ENCODE assay signal across 9 cellular contexts in the genomic region with DNA sequence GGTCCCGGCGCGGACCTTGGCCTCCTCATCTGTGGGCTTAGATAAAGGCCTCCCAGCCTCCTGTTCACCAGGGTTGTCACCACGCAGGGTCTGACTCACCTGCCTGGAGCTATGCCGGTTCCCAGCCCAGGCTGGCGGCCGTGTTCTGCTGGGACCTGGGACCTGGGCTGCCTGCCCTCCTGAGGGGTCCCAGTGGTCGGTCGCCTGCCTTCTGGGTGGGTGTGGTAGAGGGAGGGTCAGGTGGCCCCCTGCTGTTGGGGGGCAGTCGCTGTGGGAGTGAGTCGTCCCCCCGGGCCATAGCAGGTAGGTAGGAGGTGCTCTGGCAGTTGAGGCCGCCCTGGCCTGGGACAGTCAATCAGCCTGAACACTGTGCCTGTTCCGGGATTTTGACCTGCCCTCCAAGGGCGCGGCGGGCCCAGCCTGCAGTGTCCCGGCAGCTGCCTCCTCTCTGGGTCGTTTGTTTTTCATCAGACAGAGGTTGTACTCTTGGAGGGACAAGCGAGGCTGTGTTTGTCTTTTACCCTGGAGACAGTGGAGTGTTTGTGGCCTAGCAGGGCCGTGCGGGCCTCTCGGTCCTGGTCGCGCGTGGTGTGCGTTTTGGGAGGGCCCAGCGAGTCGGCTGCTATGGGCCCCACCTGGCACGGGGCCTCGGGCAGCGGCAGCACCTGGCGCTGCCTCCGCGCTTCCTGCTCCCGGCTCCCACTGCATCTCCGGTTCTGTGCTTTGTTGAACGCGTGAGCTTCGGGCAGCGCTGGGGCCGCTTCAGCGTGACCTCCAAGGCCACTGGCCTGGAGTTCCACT. TPM values are rescaled to one million over a fixed set of nuclear protein-coding genes. Genes with fewer than 3 reads are reported as not detected.
DNase-seq lines count a peak whose midpoint lies in the region; ATAC-seq and TF ChIP-seq lines count a peak whose summit lies in the region.
"Had no signal": no experiment of that assay in that cellular context is flagged by ENCODE, and none has a peak within 500 bp of the region (broad histone marks: within the 10 kb centered on the region; RNA-seq: fewer than 3 reads in every experiment).

No MANE protein-coding gene starts in this region.

- peaks cover 35% of the 10 kb centered on the region for H3K79me1 ChIP-seq in neuronal stem cell (ENCODE audit: low read depth, low read length)

- ATAC-seq in GM19328 (IDR thresholded peaks at IDR 0.05; ENCODE audit: unreplicated experiment) = no peak

- peak in 2 of 3 donors; percentile 88 to 90 for DNase-seq in Peyer's patch
- no peak for DNase-seq in epithelial cell of proximal tubule (ENCODE audit: low read depth)
- no peak for DNase-seq in neuronal stem cell (ENCODE audit: low spot score)
- DNase-seq in vagina (ENCODE audit: extremely low spot score in 2 of 2) = peak in 1 of 2 donors; percentile 96
- DNase-seq in epidermal melanocyte (ENCODE audit: insufficient read length, low spot score) = no peak
- no peak for DNase-seq in UCSD-AML1 (lab: John Stamatoyannopoulos, UW; ENCODE audit: unreplicated experiment)
- DNase-seq: naive B cell, NCI-H774 had no signal

- H3K27ac ChIP-seq in Peyer's patch = peak overlapping the region; percentile 38 to 98 (median 83)
- no peak overlapping the region for H3K27ac ChIP-seq in neuronal stem cell (replicated peaks; ENCODE audit: low read length)
- peak overlapping the region; percentile 60 for H3K27ac ChIP-seq in vagina

- H2BK120ac ChIP-seq in neuronal stem cell (ENCODE audit: low read depth, low read length) = no peak overlapping the region

- no peak overlapping the region for H2BK12ac ChIP-seq in neuronal stem cell (ENCODE audit: low read length)

- H3K4me1 ChIP-seq in Peyer's patch (peaks cover 0 to 57% (median 21%) of the 10 kb centered on the region in 4 donors), neuronal stem cell (ENCODE audit: control insufficient read depth in 2 of 2, insufficient read depth in 1 of 2, low read depth in 1 of 2, low read length in 2 of 2) (peaks cover 7 to 21% of the 10 kb centered on the region in 2 donors), vagina (peaks cover 64% of the 10 kb centered on the region)

- H2AK5ac ChIP-seq in neuronal stem cell (ENCODE audit: low read depth, low read length) = peak overlapping the region; percentile 68

- peak overlapping the region; percentile 53 for H2BK5ac ChIP-seq in neuronal stem cell (ENCODE audit: low read length)

- peak; percentile 69 to 84 for TF ChIP-seq POLR2A in Peyer's patch (IDR thresholded peaks at IDR 0.05)
- no peak for TF ChIP-seq POLR2A in vagina (IDR thresholded peaks at IDR 0.05)

- H3K36me3 ChIP-seq in Peyer's patch = peaks cover 0 to 10% (median 0%) of the 10 kb centered on the region in 3 donors
- peaks cover 10 to 45% of the 10 kb centered on the region in 2 donors for H3K36me3 ChIP-seq in neuronal stem cell (replicated peaks in 1 of 2; ENCODE audit: control insufficient read depth in 2 of 2, insufficient read depth in 2 of 2, low read length in 2 of 2)
- no peaks in the 10 kb centered on the region for H3K36me3 ChIP-seq in vagina

- H3K18ac ChIP-seq in neuronal stem cell (ENCODE audit: low read length) = no peak overlapping the region

- peak overlapping the region; percentile 85 for H3K23ac ChIP-seq in neuronal stem cell (ENCODE audit: low read depth, low read length, poor library complexity)

- H2AFZ ChIP-seq in neuronal stem cell (ENCODE audit: low read length) = no peak overlapping the region

- no peaks in the 10 kb centered on the region for H3K27me3 ChIP-seq in Peyer's patch
- H3K27me3 ChIP-seq in neuronal stem cell (ENCODE audit: control insufficient read depth in 3 of 3, insufficient read depth in 3 of 3, low read depth in 1 of 3, low read length in 3 of 3) = no peaks in the 10 kb centered on the region
- no peaks in the 10 kb centered on the region for H3K27me3 ChIP-seq in vagina

- no peak overlapping the region for H2BK15ac ChIP-seq in neuronal stem cell (ENCODE audit: low read length)

- H3K9me3 ChIP-seq in Peyer's patch = no peaks in the 10 kb centered on the region
- H3K9me3 ChIP-seq in neuronal stem cell (replicated peaks in 1 of 2; ENCODE audit: control insufficient read depth in 2 of 2, insufficient read depth in 1 of 2, low read depth in 1 of 2, low read length in 2 of 2) = peaks cover 0 to 2% of the 10 kb centered on the region in 2 donors
- H3K9me3 ChIP-seq in vagina = no peaks in the 10 kb centered on the region

- H4K91ac ChIP-seq in neuronal stem cell (ENCODE audit: low read depth, low read length, poor library complexity) = no peak overlapping the region

- WGBS in neuronal stem cell (ENCODE audit: extremely low coverage in 2 of 2, insufficient read length in 2 of 2, insufficient replicate concordance in 1 of 2), 2 donors = no CpG with 5 or more reads among the region's 43 CpGs

- TF ChIP-seq CTCF in Peyer's patch (IDR thresholded peaks at IDR 0.05) = peak in 1 of 6 experiments; percentile 10
- TF ChIP-seq CTCF in epithelial cell of proximal tubule (conservative IDR thresholded peaks at IDR 0.05; ENCODE audit: low read depth, low read length) = no peak
- TF ChIP-seq CTCF in vagina (IDR thresholded peaks at IDR 0.05) = no peak

- no peak overlapping the region for H3K4ac ChIP-seq in neuronal stem cell (ENCODE audit: low read length)

- intact Hi-C loops in vagina (cut with DNase I) = no loop called here

- peak overlapping the region; percentile 71 for H3K14ac ChIP-seq in neuronal stem cell (ENCODE audit: low read length)

- no peak overlapping the region for H3K9ac ChIP-seq in neuronal stem cell (ENCODE audit: low read depth, low read length, poor library complexity)

- no peak overlapping the region for H3K4me2 ChIP-seq in neuronal stem cell (ENCODE audit: insufficient read depth, low read length, poor library complexity, severe bottlenecking)

- H3K4me3 ChIP-seq in Peyer's patch (peak overlapping the region in 3 of 4 donors; percentile 13 to 59 (median 49)), epithelial cell of proximal tubule (ENCODE audit: low read depth, low read length) (peak overlapping the region; percentile 38), neuronal stem cell (ENCODE audit: low read length in 2 of 2) (no peak overlapping the region), vagina (peak overlapping the region in 1 of 2 donors; percentile 21)

- no peak overlapping the region for H4K8ac ChIP-seq in neuronal stem cell (ENCODE audit: low read depth, low read length)

RNA-seq across cellular contexts. Expression of gene ADAT3, which starts 2.6 kb away (rescaled TPM):
- 10 to 100 TPM; 18.2 to 33.3 (median 23.8) TPM for total RNA-seq in Peyer's patch
- total RNA-seq in epithelial cell of proximal tubule = 10.3 and 12.6 TPM in 2 replicates
- 4.4 TPM for polyA plus RNA-seq in neuronal stem cell (2013, experiment 1 of 2)
- 3.8 TPM for polyA plus RNA-seq in neuronal stem cell (2013, experiment 2 of 2)
- 5.2 TPM for total RNA-seq in vagina

RNA-seq across cellular contexts. Expression of gene SCAMP4, which starts 2.6 kb away (rescaled TPM):
- 10 to 100 TPM; 45.4 to 62.6 (median 57.0) TPM for total RNA-seq in Peyer's patch
- total RNA-seq in epithelial cell of proximal tubule = 108 and 134 TPM in 2 replicates
- 49.3 TPM for polyA plus RNA-seq in neuronal stem cell (2013, experiment 1 of 2)
- 49.1 TPM for polyA plus RNA-seq in neuronal stem cell (2013, experiment 2 of 2)
- total RNA-seq in vagina = 51.3 TPM

RNA-seq across cellular contexts. Expression of gene ABHD17A, which starts 22.5 kb away (rescaled TPM):
- total RNA-seq in Peyer's patch (10 to 100 TPM; 52.0 to 95.9 (median 68.4) TPM), epithelial cell of proximal tubule (83.4 and 112 TPM in 2 replicates), vagina (83.0 TPM)
- 44.4 TPM for polyA plus RNA-seq in neuronal stem cell (2013, experiment 1 of 2)
- polyA plus RNA-seq in neuronal stem cell (2013, experiment 2 of 2) = 44.1 TPM

RNA-seq across cellular contexts. Expression of gene CSNK1G2, which starts 33.2 kb away (rescaled TPM):
- 100 to 1,000 TPM in 2 of 4 donors, 10 to 100 TPM in 2; 54.5 to 250 (median 103) TPM for total RNA-seq in Peyer's patch
- 82.9 and 85.4 TPM in 2 replicates for total RNA-seq in epithelial cell of proximal tubule
- 162 TPM for polyA plus RNA-seq in neuronal stem cell (2013, experiment 1 of 2)
- 157 TPM for polyA plus RNA-seq in neuronal stem cell (2013, experiment 2 of 2)
- total RNA-seq in vagina = 77.6 TPM

RNA-seq across cellular contexts. Expression of gene KLF16, which starts 44.4 kb away (rescaled TPM):
- total RNA-seq in Peyer's patch (10 to 100 TPM; 10.3 to 18.2 (median 14.8) TPM), epithelial cell of proximal tubule (28.1 and 28.8 TPM in 2 replicates), vagina (7.6 TPM)
- 12.8 TPM for polyA plus RNA-seq in neuronal stem cell (2013, experiment 1 of 2)
- polyA plus RNA-seq in neuronal stem cell (2013, experiment 2 of 2) = 12.5 TPM

Comparison
In these comparisons a context has a peak if more than half of its experiments do, and no peak if none do; other contexts are left out.
1. DNase-seq: peak in Peyer's patch (2 of 3); none in epithelial cell of proximal tubule (single experiment), neuronal stem cell (single experiment), epidermal melanocyte (single experiment) and UCSD-AML1 (single experiment).
2. H3K4me3 ChIP-seq: peak in Peyer's patch (3 of 4) and epithelial cell of proximal tubule (single experiment); none in neuronal stem cell (0 of 2).
3. POLR2A ChIP-seq: peak in Peyer's patch (2 of 2); none in vagina (0 of 2).